Comparison of ENCODE assay signal across 8 cellular contexts in the genomic region with DNA sequence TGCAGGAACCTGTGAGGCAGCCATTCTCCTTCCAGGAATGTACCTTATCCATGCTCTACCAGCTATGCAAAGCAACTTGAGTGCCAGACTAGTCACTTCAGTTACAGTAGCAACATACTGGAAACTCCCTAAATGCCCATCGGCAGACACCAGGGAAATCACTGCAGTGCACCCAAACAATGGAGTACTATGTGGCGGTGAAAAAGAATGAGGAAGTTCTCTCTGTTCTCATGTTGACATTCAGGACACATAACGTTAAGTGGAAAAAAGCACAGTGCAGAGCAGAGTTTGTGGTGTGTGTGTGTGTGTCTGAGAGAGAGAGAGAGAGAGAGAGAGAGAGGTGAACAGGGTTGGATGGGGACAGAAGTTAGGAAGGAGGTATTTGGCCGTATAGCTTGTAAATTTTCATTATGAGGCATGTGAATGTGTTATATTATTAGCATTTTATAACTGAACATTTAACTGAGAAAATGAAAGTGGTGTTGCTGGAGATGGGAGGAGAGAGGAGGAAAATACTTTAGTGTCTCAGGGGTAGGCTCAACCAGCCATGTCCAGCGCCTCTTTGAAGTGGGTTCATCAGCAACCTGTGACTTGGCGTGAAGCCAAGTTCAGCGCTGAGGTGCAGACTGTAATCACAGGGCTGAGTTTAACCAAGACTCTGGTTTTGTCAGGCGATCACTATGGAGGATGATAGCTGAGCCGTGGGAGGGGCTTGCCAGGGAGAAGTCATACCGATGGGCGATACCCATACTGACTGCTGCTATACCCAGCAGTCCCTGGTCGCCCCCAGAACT. TPM values are rescaled to one million over a fixed set of nuclear protein-coding genes. Genes with fewer than 3 reads are reported as not detected.
DNase-seq lines count a peak whose midpoint lies in the region; ATAC-seq and TF ChIP-seq lines count a peak whose summit lies in the region.

No MANE protein-coding gene starts in this region.

- H3K27ac Mint-ChIP-seq in natural killer cell = no peak overlapping the region

- peaks cover 28 to 37% of the 10 kb centered on the region in 2 donors for H3K27me3 Mint-ChIP-seq in natural killer cell (ENCODE audit: low read depth in 2 of 2)

- intact Hi-C loops in natural killer cell (cut with micrococcal nuclease) = no loop called here
- intact Hi-C loops in left cardiac atrium (cut with DNase I) = no loop called here

- no peaks in the 10 kb centered on the region for H3K9me3 Mint-ChIP-seq in natural killer cell

- TF ChIP-seq POLR2A in erythroblast (IDR thresholded peaks at IDR 0.05; ENCODE audit: low read length) = no peak

- DNase-seq in NCI-H510A treated with DMSO at 0.1 percent for 48 hours (lab: John Stamatoyannopoulos, UW) = peak; percentile 92
- no peak for DNase-seq in natural killer cell
- no peak for DNase-seq in erythroblast (lab: John Stamatoyannopoulos, UW)
- no peak for DNase-seq in left cardiac atrium
- DNase-seq in activated CD4-positive, alpha-beta T cell treated with anti-CD3 and anti-CD28 coated beads, Interleukin-2, amount 50 U/mL, for 4 hours = no peak
- no peak for DNase-seq in foreskin fibroblast

- H3K4me1 Mint-ChIP-seq in natural killer cell = peaks cover 12 to 15% of the 10 kb centered on the region in 2 donors

- ATAC-seq in GM19025 (IDR thresholded peaks at IDR 0.05; ENCODE audit: low read depth, unreplicated experiment) (peak; percentile 63), HG03095 (IDR thresholded peaks at IDR 0.05; ENCODE audit: unreplicated experiment) (peak; percentile 61), natural killer cell (peak in 2 of 3 donors; percentile 40 to 45), left cardiac atrium (no peak)

- no peak overlapping the region for H3K4me3 ChIP-seq in foreskin fibroblast (ENCODE audit: low read depth in 1 of 2, low read length in 2 of 2)

- no peak for TF ChIP-seq CTCF in natural killer cell (IDR thresholded peaks at IDR 0.05)
- no peak for TF ChIP-seq CTCF in foreskin fibroblast (IDR thresholded peaks at IDR 0.05; ENCODE audit: low read depth, low read length)

- no peak overlapping the region for H3K4me3 Mint-ChIP-seq in natural killer cell

- no peaks in the 10 kb centered on the region for H3K36me3 Mint-ChIP-seq in natural killer cell

RNA-seq across cellular contexts. Expression of a gene that starts 17.3 kb away (rescaled TPM):
- total RNA-seq in natural killer cell = 10 to 100 TPM; 14.2 to 89.8 (median 50.1) TPM
- total RNA-seq in left cardiac atrium = 10 to 100 TPM; 60.2 to 72.0 TPM

RNA-seq across cellular contexts. Expression of a gene that starts 46.0 kb away (rescaled TPM):
- total RNA-seq in natural killer cell (not detected), left cardiac atrium (under 1 TPM; 0.91 to 0.92 TPM)

RNA-seq across cellular contexts. Expression of a gene that starts 56.5 kb away (rescaled TPM):
- total RNA-seq in natural killer cell = not detected
- total RNA-seq in left cardiac atrium = under 1 TPM in 1 of 2 donors, not detected in 1; 0.47 TPM

Comparison
In these comparisons a context has a peak if more than half of its experiments do, and no peak if none do; other contexts are left out.
1. ATAC-seq: peak in GM19025 (single experiment), HG03095 (single experiment) and natural killer cell (2 of 3); none in left cardiac atrium (0 of 2).